In the genomic region with DNA sequence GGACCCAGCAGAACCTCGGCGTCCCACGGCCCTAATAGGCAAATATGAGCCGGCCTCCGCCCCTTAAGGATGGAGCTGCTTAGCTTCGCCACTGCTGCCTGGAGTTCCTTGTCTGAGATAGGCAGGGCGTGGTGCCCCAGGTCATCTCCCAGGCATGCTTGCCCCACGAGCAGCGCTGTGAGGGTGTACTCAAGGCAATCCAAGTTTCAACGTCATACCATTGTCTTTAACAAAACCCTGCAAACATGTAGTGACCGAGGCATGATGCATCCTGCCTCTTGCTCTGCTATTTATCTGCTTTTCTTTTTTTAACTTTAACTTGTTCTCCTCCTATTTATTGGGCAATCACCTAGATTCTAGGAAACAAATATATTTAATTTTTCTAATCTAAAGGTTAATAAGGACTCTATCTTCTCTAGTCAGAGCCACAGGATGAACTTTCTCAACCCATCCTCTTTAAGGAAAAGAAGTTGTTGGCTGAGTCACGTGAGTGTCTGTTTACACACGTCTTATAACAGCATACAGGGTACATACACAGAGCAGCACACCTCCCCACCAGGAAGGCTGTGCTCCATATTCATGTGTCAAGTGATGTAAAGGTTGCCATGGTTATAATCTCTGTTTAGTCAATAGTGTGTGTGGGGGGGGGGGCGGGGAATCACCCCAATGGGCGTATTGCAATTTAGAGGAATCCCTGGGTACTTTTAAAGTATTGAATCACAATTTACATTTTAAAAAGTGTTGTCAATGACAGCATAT, we compare ENCODE assay signal across 1 cellular context.
TF ChIP-seq lines count a peak whose summit lies in the region.

No MANE protein-coding gene starts in this region.

TF ChIP-seq in A549, 52 proteins besides CTCF, POLR2A, EP300 and RAD21 (continued from another document):
- TF ChIP-seq, protein P1, sequence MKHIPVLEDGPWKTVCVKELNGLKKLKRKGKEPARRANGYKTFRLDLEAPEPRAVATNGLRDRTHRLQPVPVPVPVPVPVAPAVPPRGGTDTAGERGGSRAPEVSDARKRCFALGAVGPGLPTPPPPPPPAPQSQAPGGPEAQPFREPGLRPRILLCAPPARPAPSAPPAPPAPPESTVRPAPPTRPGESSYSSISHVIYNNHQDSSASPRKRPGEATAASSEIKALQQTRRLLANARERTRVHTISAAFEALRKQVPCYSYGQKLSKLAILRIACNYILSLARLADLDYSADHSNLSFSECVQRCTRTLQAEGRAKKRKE (CRISPR knock-in tag; IDR thresholded peaks at IDR 0.05; ENCODE audit: low read depth), result no peak
- TF ChIP-seq CBX8 (IDR thresholded peaks at IDR 0.05) (no peak), MYC (IDR thresholded peaks at IDR 0.05; ENCODE audit: borderline replicate concordance, low read length) (no peak; the same call in 1 of the 2 replicates), RCOR1 (IDR thresholded peaks at IDR 0.05; ENCODE audit: low read depth, low read length) (no peak), SREBF2 (IDR thresholded peaks at IDR 0.05) (no peak), CHD4 (IDR thresholded peaks at IDR 0.05; ENCODE audit: borderline replicate concordance) (no peak), RNF2 (IDR thresholded peaks at IDR 0.05; ENCODE audit: borderline replicate concordance, low read depth) (no peak), ESRRA (IDR thresholded peaks at IDR 0.05; ENCODE audit: borderline replicate concordance, low read length) (no peak), SMC3 (IDR thresholded peaks at IDR 0.05) (peak; percentile 1; the same call in 1 of the 3 replicates), ZNF302 (CRISPR knock-in tag; IDR thresholded peaks at IDR 0.05) (no peak), FOSL2 (IDR thresholded peaks at IDR 0.05) (no peak; the same call in 1 of the 2 replicates), FOSL2 (CRISPR knock-in tag; IDR thresholded peaks at IDR 0.05) (peak; percentile 71), EHMT2 (IDR thresholded peaks at IDR 0.05; ENCODE audit: low read depth) (no peak), ZC3H11A (IDR thresholded peaks at IDR 0.05) (no peak), FOSB (CRISPR knock-in tag; IDR thresholded peaks at IDR 0.05) (peak; percentile 36; the same call in 1 of the 2 replicates), NR3C1 (IDR thresholded peaks at IDR 0.05) (no peak), JUN (IDR thresholded peaks at IDR 0.05) (peak; percentile 54 to 57; a peak in 3 of 5 replicates), GATA3 (IDR thresholded peaks at IDR 0.05; ENCODE audit: borderline replicate concordance) (peak; percentile 69), JUNB (IDR thresholded peaks at IDR 0.05) (peak; percentile 50), CBX2 (IDR thresholded peaks at IDR 0.05; ENCODE audit: borderline replicate concordance, low read depth) (no peak), HOXB13 (CRISPR knock-in tag; IDR thresholded peaks at IDR 0.05; ENCODE audit: low read depth) (no peak), HEYL (CRISPR knock-in tag; IDR thresholded peaks at IDR 0.05) (no peak), EHF (CRISPR knock-in tag; IDR thresholded peaks at IDR 0.05) (no peak), HDAC2 (IDR thresholded peaks at IDR 0.05) (no peak), NFE2L2 (conservative IDR thresholded peaks at IDR 0.05; ENCODE audit: low read length) (no peak), CEBPB (IDR thresholded peaks at IDR 0.05) (peak in 1 of 2 experiments; percentile 56; a peak in 2 of 4 replicates), KDM1A (IDR thresholded peaks at IDR 0.05; ENCODE audit: low read depth) (no peak), RARB (CRISPR knock-in tag; IDR thresholded peaks at IDR 0.05) (0 out of 2 replicates have a peak, but pooled peaks have one; percentile 3), NPAS2 (CRISPR knock-in tag; IDR thresholded peaks at IDR 0.05; ENCODE audit: borderline replicate concordance) (no peak), HOXA7 (CRISPR knock-in tag; IDR thresholded peaks at IDR 0.05) (no peak), TFCP2L1 (CRISPR knock-in tag; IDR thresholded peaks at IDR 0.05) (0 out of 2 replicates have a peak, but pooled peaks have one; percentile 13), MAFK (IDR thresholded peaks at IDR 0.05; ENCODE audit: partially characterized antibody) (no peak), MAZ (IDR thresholded peaks at IDR 0.05; ENCODE audit: borderline replicate concordance, low read depth, low read length) (0 out of 2 replicates have a peak, but pooled peaks have one; percentile 17)
- TF ChIP-seq, protein P2, sequence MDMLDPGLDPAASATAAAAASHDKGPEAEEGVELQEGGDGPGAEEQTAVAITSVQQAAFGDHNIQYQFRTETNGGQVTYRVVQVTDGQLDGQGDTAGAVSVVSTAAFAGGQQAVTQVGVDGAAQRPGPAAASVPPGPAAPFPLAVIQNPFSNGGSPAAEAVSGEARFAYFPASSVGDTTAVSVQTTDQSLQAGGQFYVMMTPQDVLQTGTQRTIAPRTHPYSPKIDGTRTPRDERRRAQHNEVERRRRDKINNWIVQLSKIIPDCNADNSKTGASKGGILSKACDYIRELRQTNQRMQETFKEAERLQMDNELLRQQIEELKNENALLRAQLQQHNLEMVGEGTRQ (IDR thresholded peaks at IDR 0.05), result peak; percentile 84
- TF ChIP-seq, protein P3, sequence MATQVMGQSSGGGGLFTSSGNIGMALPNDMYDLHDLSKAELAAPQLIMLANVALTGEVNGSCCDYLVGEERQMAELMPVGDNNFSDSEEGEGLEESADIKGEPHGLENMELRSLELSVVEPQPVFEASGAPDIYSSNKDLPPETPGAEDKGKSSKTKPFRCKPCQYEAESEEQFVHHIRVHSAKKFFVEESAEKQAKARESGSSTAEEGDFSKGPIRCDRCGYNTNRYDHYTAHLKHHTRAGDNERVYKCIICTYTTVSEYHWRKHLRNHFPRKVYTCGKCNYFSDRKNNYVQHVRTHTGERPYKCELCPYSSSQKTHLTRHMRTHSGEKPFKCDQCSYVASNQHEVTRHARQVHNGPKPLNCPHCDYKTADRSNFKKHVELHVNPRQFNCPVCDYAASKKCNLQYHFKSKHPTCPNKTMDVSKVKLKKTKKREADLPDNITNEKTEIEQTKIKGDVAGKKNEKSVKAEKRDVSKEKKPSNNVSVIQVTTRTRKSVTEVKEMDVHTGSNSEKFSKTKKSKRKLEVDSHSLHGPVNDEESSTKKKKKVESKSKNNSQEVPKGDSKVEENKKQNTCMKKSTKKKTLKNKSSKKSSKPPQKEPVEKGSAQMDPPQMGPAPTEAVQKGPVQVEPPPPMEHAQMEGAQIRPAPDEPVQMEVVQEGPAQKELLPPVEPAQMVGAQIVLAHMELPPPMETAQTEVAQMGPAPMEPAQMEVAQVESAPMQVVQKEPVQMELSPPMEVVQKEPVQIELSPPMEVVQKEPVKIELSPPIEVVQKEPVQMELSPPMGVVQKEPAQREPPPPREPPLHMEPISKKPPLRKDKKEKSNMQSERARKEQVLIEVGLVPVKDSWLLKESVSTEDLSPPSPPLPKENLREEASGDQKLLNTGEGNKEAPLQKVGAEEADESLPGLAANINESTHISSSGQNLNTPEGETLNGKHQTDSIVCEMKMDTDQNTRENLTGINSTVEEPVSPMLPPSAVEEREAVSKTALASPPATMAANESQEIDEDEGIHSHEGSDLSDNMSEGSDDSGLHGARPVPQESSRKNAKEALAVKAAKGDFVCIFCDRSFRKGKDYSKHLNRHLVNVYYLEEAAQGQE (IDR thresholded peaks at IDR 0.05), result no peak
- TF ChIP-seq, protein P4, sequence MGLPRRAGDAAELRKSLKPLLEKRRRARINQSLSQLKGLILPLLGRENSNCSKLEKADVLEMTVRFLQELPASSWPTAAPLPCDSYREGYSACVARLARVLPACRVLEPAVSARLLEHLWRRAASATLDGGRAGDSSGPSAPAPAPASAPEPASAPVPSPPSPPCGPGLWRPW (IDR thresholded peaks at IDR 0.05), result no peak
- TF ChIP-seq, protein P5, sequence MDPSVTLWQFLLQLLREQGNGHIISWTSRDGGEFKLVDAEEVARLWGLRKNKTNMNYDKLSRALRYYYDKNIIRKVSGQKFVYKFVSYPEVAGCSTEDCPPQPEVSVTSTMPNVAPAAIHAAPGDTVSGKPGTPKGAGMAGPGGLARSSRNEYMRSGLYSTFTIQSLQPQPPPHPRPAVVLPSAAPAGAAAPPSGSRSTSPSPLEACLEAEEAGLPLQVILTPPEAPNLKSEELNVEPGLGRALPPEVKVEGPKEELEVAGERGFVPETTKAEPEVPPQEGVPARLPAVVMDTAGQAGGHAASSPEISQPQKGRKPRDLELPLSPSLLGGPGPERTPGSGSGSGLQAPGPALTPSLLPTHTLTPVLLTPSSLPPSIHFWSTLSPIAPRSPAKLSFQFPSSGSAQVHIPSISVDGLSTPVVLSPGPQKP (IDR thresholded peaks at IDR 0.05; ENCODE audit: low read depth, low read length), result no peak
- TF ChIP-seq, protein P6, sequence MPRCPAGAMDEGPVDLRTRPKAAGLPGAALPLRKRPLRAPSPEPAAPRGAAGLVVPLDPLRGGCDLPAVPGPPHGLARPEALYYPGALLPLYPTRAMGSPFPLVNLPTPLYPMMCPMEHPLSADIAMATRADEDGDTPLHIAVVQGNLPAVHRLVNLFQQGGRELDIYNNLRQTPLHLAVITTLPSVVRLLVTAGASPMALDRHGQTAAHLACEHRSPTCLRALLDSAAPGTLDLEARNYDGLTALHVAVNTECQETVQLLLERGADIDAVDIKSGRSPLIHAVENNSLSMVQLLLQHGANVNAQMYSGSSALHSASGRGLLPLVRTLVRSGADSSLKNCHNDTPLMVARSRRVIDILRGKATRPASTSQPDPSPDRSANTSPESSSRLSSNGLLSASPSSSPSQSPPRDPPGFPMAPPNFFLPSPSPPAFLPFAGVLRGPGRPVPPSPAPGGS (IDR thresholded peaks at IDR 0.05), result no peak; the same call in 2 of the 3 replicates
- TF ChIP-seq, protein P7, sequence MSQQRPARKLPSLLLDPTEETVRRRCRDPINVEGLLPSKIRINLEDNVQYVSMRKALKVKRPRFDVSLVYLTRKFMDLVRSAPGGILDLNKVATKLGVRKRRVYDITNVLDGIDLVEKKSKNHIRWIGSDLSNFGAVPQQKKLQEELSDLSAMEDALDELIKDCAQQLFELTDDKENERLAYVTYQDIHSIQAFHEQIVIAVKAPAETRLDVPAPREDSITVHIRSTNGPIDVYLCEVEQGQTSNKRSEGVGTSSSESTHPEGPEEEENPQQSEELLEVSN (IDR thresholded peaks at IDR 0.05; ENCODE audit: borderline replicate concordance, low read depth), result peak; percentile 15; the same call in 1 of the 2 replicates
- TF ChIP-seq, protein P8, sequence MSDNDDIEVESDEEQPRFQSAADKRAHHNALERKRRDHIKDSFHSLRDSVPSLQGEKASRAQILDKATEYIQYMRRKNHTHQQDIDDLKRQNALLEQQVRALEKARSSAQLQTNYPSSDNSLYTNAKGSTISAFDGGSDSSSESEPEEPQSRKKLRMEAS (IDR thresholded peaks at IDR 0.05), result peak; percentile 92
